In the genomic region with DNA sequence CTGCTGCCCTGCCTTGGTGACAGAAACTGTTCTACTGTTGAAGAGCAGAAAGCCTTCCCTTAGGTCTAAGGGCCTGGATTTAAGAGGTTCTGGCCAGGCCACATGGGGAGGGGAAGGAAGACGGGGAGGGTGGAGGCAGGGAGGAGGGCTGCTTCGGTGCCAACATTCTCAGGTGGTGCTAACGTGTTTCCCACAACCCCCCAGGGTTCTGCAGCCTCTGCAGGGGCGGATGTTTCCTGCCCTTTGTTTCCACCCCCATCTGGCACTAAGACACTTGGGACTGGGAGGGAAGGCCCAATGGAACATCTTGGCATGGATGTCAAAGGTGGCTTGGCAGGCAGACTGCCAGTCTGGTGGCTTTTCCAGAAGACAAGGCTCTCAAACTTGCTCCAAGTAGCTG, we compare ENCODE assay signal across 10 cellular contexts. TPM values are rescaled to one million over a fixed set of nuclear protein-coding genes. Genes with fewer than 3 reads are reported as not detected.
A peak's percentile ranks its signal among the peaks of the same experiment; 100 is the strongest.
DNase-seq lines count a peak whose midpoint lies in the region; ATAC-seq and TF ChIP-seq lines count a peak whose summit lies in the region.
"Had no signal": no experiment of that assay in that cellular context is flagged by ENCODE, and none has a peak within 500 bp of the region (broad histone marks: within the 10 kb centered on the region; RNA-seq: fewer than 3 reads in every experiment).

No MANE protein-coding gene starts in this region.

- H3K4me2 ChIP-seq in PC-3 (ENCODE audit: low read length) (no peak overlapping the region), parathyroid adenoma (ENCODE audit: low read length) (no peak overlapping the region)

- H3K4me1 ChIP-seq in PC-3 (ENCODE audit: insufficient read depth, low read length) (peaks cover 29% of the 10 kb centered on the region), esophagus squamous epithelium (peaks cover 29 to 95% (median 82%) of the 10 kb centered on the region in 3 donors), parathyroid adenoma (peaks cover 5% of the 10 kb centered on the region), SJCRH30 (peaks cover 13% of the 10 kb centered on the region; the same call in 1 of the 2 replicates)

- no peak for TF ChIP-seq POLR2A in esophagus squamous epithelium (IDR thresholded peaks at IDR 0.05)

- POLR2A ChIA-PET in PC-3 (lab: Charles Lee; ENCODE audit: unreplicated experiment): interaction anchor here (0.6 kb wide), 1 partner anchor 15 kb away, joined by 3 read pairs; no protein-coding TSS in a partner anchor

- no peak overlapping the region for H2AFZ ChIP-seq in PC-3 (ENCODE audit: low read length)
- H2AFZ ChIP-seq in parathyroid adenoma: no peak overlapping the region

- intact Hi-C loops in PC-3 (cut with micrococcal nuclease): no loop called here
- intact Hi-C loops in esophagus squamous epithelium (cut with DNase I): no loop called here

- no peak for TF ChIP-seq CTCF in AG10803 (conservative IDR thresholded peaks at IDR 0.05; ENCODE audit: low read length)
- TF ChIP-seq CTCF in PC-3 (conservative IDR thresholded peaks at IDR 0.05; ENCODE audit: low read depth, low read length): no peak
- TF ChIP-seq CTCF in esophagus squamous epithelium (IDR thresholded peaks at IDR 0.05): no peak
- no peak for TF ChIP-seq CTCF in parathyroid adenoma (IDR thresholded peaks at IDR 0.05)

- H3K36me3 ChIP-seq in PC-3 (ENCODE audit: low read depth, low read length) (no peaks in the 10 kb centered on the region), esophagus squamous epithelium (peaks cover 0 to 95% (median 0%) of the 10 kb centered on the region in 3 donors), parathyroid adenoma (ENCODE audit: control insufficient read depth, insufficient read depth, low read length) (no peaks in the 10 kb centered on the region), SJCRH30 (no peaks in the 10 kb centered on the region)

- H3K9me3 ChIP-seq in PC-3 (ENCODE audit: low read length) (no peaks in the 10 kb centered on the region), esophagus squamous epithelium (no peaks in the 10 kb centered on the region), parathyroid adenoma (ENCODE audit: control insufficient read depth, low read length) (no peaks in the 10 kb centered on the region), SJCRH30 (replicated peaks) (no peaks in the 10 kb centered on the region)

- H3K27ac ChIP-seq in PC-3 (ENCODE audit: low read length) (peak overlapping the region; percentile 77), esophagus squamous epithelium (peak overlapping the region; percentile 38 to 93 (median 87)), parathyroid adenoma (peak overlapping the region; percentile 55), SJCRH30 (no peak overlapping the region)

- DNase-seq in AG10803 (ENCODE audit: low read depth): peak; percentile 91
- DNase-seq in PC-3: no peak
- DNase-seq in esophagus squamous epithelium (lab: John Stamatoyannopoulos, UW): no peak
- DNase-seq in amygdala (lab: John Stamatoyannopoulos, UW): no peak
- DNase-seq in SJCRH30: no peak
- DNase-seq in NCI-H1694 treated with DMSO at 0.1 percent for 48 hours (lab: John Stamatoyannopoulos, UW): no peak
- DNase-seq: NCI-H187 treated with DMSO at 0.1 percent for 48 hours had no signal

- no peaks in the 10 kb centered on the region for H3F3A ChIP-seq in PC-3 (ENCODE audit: low read length, unreplicated experiment)

- WGBS in esophagus squamous epithelium, 2 donors: 58 to 61% methylated on average over 3 to 4 of the region's 4 CpGs

- no TSS peak for BruUV-seq in PC-3 (replicated peaks; lab: Mats Ljungman, UMichigan)

- H4K20me1 ChIP-seq in PC-3 (ENCODE audit: low read length): no peaks in the 10 kb centered on the region

- H3K9me2 ChIP-seq in PC-3 (replicated peaks; ENCODE audit: low read length): no peaks in the 10 kb centered on the region

- no peaks in the 10 kb centered on the region for H3K79me2 ChIP-seq in PC-3 (ENCODE audit: low read length)
- H3K79me2 ChIP-seq in parathyroid adenoma: no peaks in the 10 kb centered on the region

- H3K4me3 ChIP-seq in AG10803 (ENCODE audit: low read length) (no peak overlapping the region), PC-3 (ENCODE audit: low read length) (no peak overlapping the region), esophagus squamous epithelium (no peak overlapping the region), parathyroid adenoma (ENCODE audit: low read depth, low read length) (no peak overlapping the region), SJCRH30 (no peak overlapping the region)

- ATAC-seq in PC-3: no peak
- ATAC-seq in GM21529 (IDR thresholded peaks at IDR 0.05; ENCODE audit: unreplicated experiment): no peak
- ATAC-seq: HCT116 had no signal

- H3K9ac ChIP-seq in PC-3 (ENCODE audit: low read length): no peak overlapping the region; the same call in 1 of the 2 replicates
- H3K9ac ChIP-seq in parathyroid adenoma: no peak overlapping the region

- CTCF ChIA-PET in PC-3 (lab: Charles Lee): no interaction called here

- H3K27me3 ChIP-seq in PC-3 (ENCODE audit: low read length): no peaks in the 10 kb centered on the region
- no peaks in the 10 kb centered on the region for H3K27me3 ChIP-seq in esophagus squamous epithelium
- H3K27me3 ChIP-seq in parathyroid adenoma (ENCODE audit: control insufficient read depth, insufficient read depth, low read length): no peaks in the 10 kb centered on the region
- no peaks in the 10 kb centered on the region for H3K27me3 ChIP-seq in SJCRH30

RNA-seq across cellular contexts. Expression of gene HIC1, which starts 12.7 kb away (rescaled TPM):
- total RNA-seq in PC-3 (2014; rRNA removed) (2.0 and 4.4 TPM in 2 replicates), esophagus squamous epithelium (10 to 100 TPM in 1 of 4 donors, 1 to 10 TPM in 3; 2.1 to 14.1 (median 5.9) TPM)
- total RNA-seq in SJCRH30 (2014; rRNA removed; shearing (Covaris generic)): 0.13 and 0.18 TPM in 2 replicates

RNA-seq across cellular contexts. Expression of gene OVCA2, which starts 25.7 kb away (rescaled TPM):
- total RNA-seq in PC-3 (2014; rRNA removed): 45.7 and 58.6 TPM in 2 replicates
- total RNA-seq in esophagus squamous epithelium: 10 to 100 TPM; 42.3 to 70.5 (median 53.2) TPM
- 14.1 and 17.2 TPM in 2 replicates for total RNA-seq in SJCRH30 (2014; rRNA removed; shearing (Covaris generic))

RNA-seq across cellular contexts. Expression of gene DPH1, which starts 37.6 kb away (rescaled TPM):
- total RNA-seq in PC-3 (2014; rRNA removed): 47.9 and 57.4 TPM in 2 replicates
- 10 to 100 TPM; 14.9 to 55.7 (median 22.7) TPM for total RNA-seq in esophagus squamous epithelium
- total RNA-seq in SJCRH30 (2014; rRNA removed; shearing (Covaris generic)): 14.4 and 14.6 TPM in 2 replicates

RNA-seq across cellular contexts. Expression of gene RTN4RL1, which starts 42.4 kb away (rescaled TPM):
- total RNA-seq in PC-3 (2014; rRNA removed) (6.9 and 7.9 TPM in 2 replicates), esophagus squamous epithelium (1 to 10 TPM; 1.1 to 4.0 (median 2.0) TPM)
- 0.61 and 0.83 TPM in 2 replicates for total RNA-seq in SJCRH30 (2014; rRNA removed; shearing (Covaris generic))
